1 cellular context compared by ENCODE assay signal in genomic region chr17:81917565-81918332, GRCh38.
TF ChIP-seq lines count a peak whose summit lies in the region.

Gene SIRT7 (minus strand): TSS chr17:81918176. CDS start chr17:81918131, 45 bp downstream.

TF ChIP-seq in HepG2, 621 proteins besides CTCF, POLR2A, EP300 and RAD21 (continued from another document and continues in another):
- TF ChIP-seq ZNF749 (CRISPR knock-in tag; IDR thresholded peaks at IDR 0.05; ENCODE audit: borderline replicate concordance), result 0 out of 2 replicates have a peak, but pooled peaks have one; percentile 37
- TF ChIP-seq SOX13 (IDR thresholded peaks at IDR 0.05), result no peak
- no peak for TF ChIP-seq SOX13 (CRISPR knock-in tag; conservative IDR thresholded peaks at IDR 0.05 in 1 of 2, IDR thresholded peaks at IDR 0.05 in 1 of 2)
- TF ChIP-seq CENPX (CRISPR knock-in tag; IDR thresholded peaks at IDR 0.05), result no peak
- 0 out of 2 replicates have a peak, but pooled peaks have one; percentile 44 for TF ChIP-seq ZNF777 (CRISPR knock-in tag; IDR thresholded peaks at IDR 0.05)
- TF ChIP-seq ZFX (CRISPR knock-in tag; IDR thresholded peaks at IDR 0.05; ENCODE audit: low read depth), result peak; percentile 72
- TF ChIP-seq SRSF1 (optimal IDR thresholded peaks at IDR 0.05; ENCODE audit: low read depth, low read length), result no peak
- no peak for TF ChIP-seq ZBTB21 (CRISPR knock-in tag; IDR thresholded peaks at IDR 0.05)
- TF ChIP-seq ZNF543 (CRISPR knock-in tag; IDR thresholded peaks at IDR 0.05), result peak; percentile 48; the same call in 1 of the 2 replicates
- no peak for TF ChIP-seq HMG20A (CRISPR knock-in tag; IDR thresholded peaks at IDR 0.05; ENCODE audit: borderline replicate concordance)
- no peak; the same call in 1 of the 2 replicates for TF ChIP-seq ZNF124 (CRISPR knock-in tag; IDR thresholded peaks at IDR 0.05)
- TF ChIP-seq ZNF564 (CRISPR knock-in tag; IDR thresholded peaks at IDR 0.05), result no peak
- TF ChIP-seq CEBPB (IDR thresholded peaks at IDR 0.05; ENCODE audit: borderline replicate concordance, low read depth, low read length), result no peak
- TF ChIP-seq RARA (CRISPR knock-in tag; IDR thresholded peaks at IDR 0.05), result no peak
- TF ChIP-seq ZNF281 (CRISPR knock-in tag; IDR thresholded peaks at IDR 0.05; ENCODE audit: borderline replicate concordance), result no peak
- TF ChIP-seq HOXA3 (CRISPR knock-in tag; IDR thresholded peaks at IDR 0.05), result peak; percentile 59; the same call in 1 of the 2 replicates
- TF ChIP-seq ATF3 (CRISPR knock-in tag; IDR thresholded peaks at IDR 0.05), result no peak
- no peak; the same call in 1 of the 2 replicates for TF ChIP-seq DNMT1 (CRISPR knock-in tag; IDR thresholded peaks at IDR 0.05)
- TF ChIP-seq ZFP36L2 (CRISPR knock-in tag; IDR thresholded peaks at IDR 0.05), result no peak
- TF ChIP-seq ZNF746 (CRISPR knock-in tag; IDR thresholded peaks at IDR 0.05), result no peak
- no peak for TF ChIP-seq MAZ (IDR thresholded peaks at IDR 0.05; ENCODE audit: borderline replicate concordance, low read depth, low read length)
- TF ChIP-seq MAZ (CRISPR knock-in tag; IDR thresholded peaks at IDR 0.05; ENCODE audit: low read depth), result peak; percentile 65; the same call in 1 of the 2 replicates
- TF ChIP-seq ZNF713 (CRISPR knock-in tag; IDR thresholded peaks at IDR 0.05), result no peak
- no peak; the same call in 1 of the 2 replicates for TF ChIP-seq KMT2A (CRISPR knock-in tag; IDR thresholded peaks at IDR 0.05)
- no peak for TF ChIP-seq ARHGAP35 (CRISPR knock-in tag; IDR thresholded peaks at IDR 0.05; ENCODE audit: borderline replicate concordance)
- peak; percentile 37; the same call in 1 of the 2 replicates for TF ChIP-seq NR2C2 (CRISPR knock-in tag; IDR thresholded peaks at IDR 0.05; ENCODE audit: borderline replicate concordance)
- no peak for TF ChIP-seq IKZF5 (CRISPR knock-in tag; IDR thresholded peaks at IDR 0.05)
- TF ChIP-seq ZNF792 (CRISPR knock-in tag; IDR thresholded peaks at IDR 0.05), result 0 out of 2 replicates have a peak, but pooled peaks have one; percentile 15
- no peak for TF ChIP-seq ZNF382 (CRISPR knock-in tag; IDR thresholded peaks at IDR 0.05; ENCODE audit: borderline replicate concordance)
- TF ChIP-seq ZNF512B (CRISPR knock-in tag; IDR thresholded peaks at IDR 0.05; ENCODE audit: borderline replicate concordance), result no peak
- no peak; the same call in 1 of the 2 replicates for TF ChIP-seq SP2 (CRISPR knock-in tag; IDR thresholded peaks at IDR 0.05)
- TF ChIP-seq ZNF577 (CRISPR knock-in tag; IDR thresholded peaks at IDR 0.05; ENCODE audit: borderline replicate concordance, low read depth), result no peak
- TF ChIP-seq ZNF317 (CRISPR knock-in tag; IDR thresholded peaks at IDR 0.05), result no peak
- TF ChIP-seq ONECUT2 (CRISPR knock-in tag; IDR thresholded peaks at IDR 0.05), result no peak
- TF ChIP-seq ZNF678 (CRISPR knock-in tag; IDR thresholded peaks at IDR 0.05), result no peak
- no peak for TF ChIP-seq ATF1 (CRISPR knock-in tag; IDR thresholded peaks at IDR 0.05)
- TF ChIP-seq HOMEZ (CRISPR knock-in tag; IDR thresholded peaks at IDR 0.05; ENCODE audit: low read depth), result no peak
- no peak for TF ChIP-seq MNT (IDR thresholded peaks at IDR 0.05)
- no peak for TF ChIP-seq ZMYM4 (CRISPR knock-in tag; IDR thresholded peaks at IDR 0.05)
- TF ChIP-seq ZBTB44 (CRISPR knock-in tag; IDR thresholded peaks at IDR 0.05), result no peak
- no peak for TF ChIP-seq ZNF136 (CRISPR knock-in tag; IDR thresholded peaks at IDR 0.05; ENCODE audit: low read depth)
- TF ChIP-seq ZNF670 (CRISPR knock-in tag; IDR thresholded peaks at IDR 0.05; ENCODE audit: borderline replicate concordance), result no peak
- TF ChIP-seq ATF6 (CRISPR knock-in tag; conservative IDR thresholded peaks at IDR 0.05), result no peak
- TF ChIP-seq REXO4 (CRISPR knock-in tag; IDR thresholded peaks at IDR 0.05; ENCODE audit: borderline replicate concordance), result no peak
- TF ChIP-seq PHB2 (IDR thresholded peaks at IDR 0.05; ENCODE audit: partially characterized antibody), result no peak
- no peak; the same call in 1 of the 2 replicates for TF ChIP-seq ZSCAN31 (CRISPR knock-in tag; IDR thresholded peaks at IDR 0.05; ENCODE audit: low read depth)
- TF ChIP-seq ZNF34 (CRISPR knock-in tag; IDR thresholded peaks at IDR 0.05; ENCODE audit: borderline replicate concordance), result no peak
- no peak for TF ChIP-seq RXRA (CRISPR knock-in tag; IDR thresholded peaks at IDR 0.05)
- TF ChIP-seq ZNF761 (CRISPR knock-in tag; conservative IDR thresholded peaks at IDR 0.05), result 0 out of 2 replicates have a peak, but pooled peaks have one; percentile 14
- TF ChIP-seq ZNF484 (CRISPR knock-in tag; IDR thresholded peaks at IDR 0.05; ENCODE audit: borderline replicate concordance, low read depth), result no peak
- no peak for TF ChIP-seq ZNF234 (CRISPR knock-in tag; conservative IDR thresholded peaks at IDR 0.05)
- no peak for TF ChIP-seq FLYWCH1 (CRISPR knock-in tag; IDR thresholded peaks at IDR 0.05)
- TF ChIP-seq ZNF232 (CRISPR knock-in tag; IDR thresholded peaks at IDR 0.05; ENCODE audit: borderline replicate concordance), result no peak
- TF ChIP-seq ZNF207 (IDR thresholded peaks at IDR 0.05; ENCODE audit: borderline replicate concordance), result no peak
- no peak for TF ChIP-seq E2F5 (CRISPR knock-in tag; conservative IDR thresholded peaks at IDR 0.05)
- no peak for TF ChIP-seq TRIM24 (CRISPR knock-in tag; IDR thresholded peaks at IDR 0.05)
- no peak for TF ChIP-seq RORA (CRISPR knock-in tag; IDR thresholded peaks at IDR 0.05)
- TF ChIP-seq ZNF274 (CRISPR knock-in tag; IDR thresholded peaks at IDR 0.05), result 0 out of 2 replicates have a peak, but pooled peaks have one; percentile 15
- no peak for TF ChIP-seq ATF4 (CRISPR knock-in tag; IDR thresholded peaks at IDR 0.05)
- no peak for TF ChIP-seq SALL2 (CRISPR knock-in tag; IDR thresholded peaks at IDR 0.05)
